In the genomic region with DNA sequence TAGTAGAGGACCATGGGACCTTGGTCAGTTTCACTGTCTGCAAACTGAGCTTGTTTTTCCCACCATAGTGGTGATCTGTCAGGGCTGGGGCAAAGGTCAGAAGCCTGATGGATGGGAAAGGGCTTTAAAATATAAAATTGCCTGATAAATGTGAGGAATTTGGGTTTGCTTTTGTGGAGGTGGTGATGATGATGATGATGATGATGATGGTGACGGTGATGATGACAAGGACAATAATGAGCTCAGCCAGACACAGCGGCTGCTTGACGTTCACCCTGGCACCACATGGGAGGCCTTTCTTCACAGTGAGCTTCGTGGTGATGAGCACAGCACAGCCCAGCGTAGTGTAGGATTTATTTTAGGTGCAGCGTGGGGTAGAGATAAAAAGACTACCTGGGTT, we compare ENCODE assay signal across 10 cellular contexts.
"Had no signal": no experiment of that assay in that cellular context is flagged by ENCODE, and none has a peak within 500 bp of the region (broad histone marks: within the 10 kb centered on the region; RNA-seq: fewer than 3 reads in every experiment).

No MANE protein-coding gene starts in this region.

- H3K27me3 ChIP-seq: foreskin keratinocyte, thyroid gland had no signal

- H3K36me3 Mint-ChIP-seq: activated naive CD4-positive, alpha-beta T cell treated with anti-CD3 and anti-CD28 coated beads, Interleukin-2, amount 50 U/mL, for 24 hours had no signal

- H3K27ac ChIP-seq: foreskin keratinocyte, thyroid gland had no signal

- H3K4me3 ChIP-seq: mucosa of descending colon, thyroid gland had no signal

- H3K36me3 ChIP-seq: thyroid gland had no signal

- H3K4me1 ChIP-seq: foreskin keratinocyte had no signal

- ATAC-seq: foreskin keratinocyte, left lobe of liver, mucosa of descending colon had no signal

- H3K27me3 Mint-ChIP-seq: activated naive CD4-positive, alpha-beta T cell treated with anti-CD3 and anti-CD28 coated beads, Interleukin-2, amount 50 U/mL, for 24 hours had no signal

- DNase-seq: activated CD4-positive, alpha-beta T cell treated with anti-CD3 and anti-CD28 coated beads for 48 hours; activated effector memory CD4-positive, alpha-beta T cell treated with Interleukin-2 at 50 U/mL for 16 hours; activated T-cell treated with anti-CD3 and anti-CD28 coated beads for 4 hours; foreskin keratinocyte; mucosa of descending colon; stimulated activated CD4-positive, alpha-beta T cell treated with anti-CD3 and anti-CD28 coated beads, Interleukin-2, amount 100 ng/mL, for 48 hours; stimulated activated CD8-positive, alpha-beta memory T cell treated with anti-CD3 and anti-CD28 coated beads, Interleukin-4, amount 100 ng/mL, for 48 hours; thyroid gland had no signal

- H3K9me3 ChIP-seq: mucosa of descending colon, thyroid gland had no signal

- H3K4me3 Mint-ChIP-seq: activated naive CD4-positive, alpha-beta T cell treated with anti-CD3 and anti-CD28 coated beads, Interleukin-2, amount 50 U/mL, for 24 hours had no signal

- H3K9me3 Mint-ChIP-seq: activated naive CD4-positive, alpha-beta T cell treated with anti-CD3 and anti-CD28 coated beads, Interleukin-2, amount 50 U/mL, for 24 hours had no signal
